10 cellular contexts compared by ENCODE assay signal in the genomic region with DNA sequence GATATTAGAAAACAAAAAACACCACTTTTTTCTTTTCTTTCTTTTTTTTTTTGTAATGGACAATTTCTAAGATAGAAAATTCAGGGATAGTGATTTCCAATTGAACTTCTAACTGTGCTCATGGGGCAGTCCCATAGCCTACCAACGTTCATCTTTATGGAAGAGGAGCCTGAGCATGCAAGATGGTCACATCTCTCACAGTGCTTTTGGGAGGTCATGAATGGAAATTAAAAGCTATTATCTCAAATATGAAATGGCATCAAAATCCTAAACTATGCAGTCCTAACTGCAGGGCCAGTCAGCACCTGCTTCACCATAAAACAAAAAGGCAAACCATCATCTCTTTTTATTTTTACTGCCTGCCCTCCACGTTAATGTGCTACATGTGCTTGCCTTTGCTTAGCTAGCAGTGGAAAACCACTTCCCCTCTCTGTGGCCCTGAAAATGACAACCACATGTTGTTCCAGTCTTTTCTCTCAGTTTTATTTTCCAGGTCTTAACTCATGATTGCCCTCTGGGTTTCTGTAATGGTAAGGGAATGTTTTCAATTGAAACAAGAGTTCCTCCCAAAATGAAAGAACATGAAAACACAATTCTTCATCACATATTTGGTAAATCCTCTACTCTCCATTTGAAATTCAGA. TPM values are rescaled to one million over a fixed set of nuclear protein-coding genes. Genes with fewer than 3 reads are reported as not detected.
DNase-seq lines count a peak whose midpoint lies in the region; ATAC-seq, FAIRE-seq and TF ChIP-seq lines count a peak whose summit lies in the region.
"Had no signal": no experiment of that assay in that cellular context is flagged by ENCODE, and none has a peak within 500 bp of the region (broad histone marks: within the 10 kb centered on the region; RNA-seq: fewer than 3 reads in every experiment).

No MANE protein-coding gene starts in this region.

- H3K4me2 ChIP-seq in GM12878 (ENCODE audit: control insufficient read depth, insufficient read depth): no peak overlapping the region

- H3K4me3 ChIP-seq in GM12878: no peak overlapping the region
- H3K4me3 ChIP-seq: Peyer's patch had no signal

- TF ChIP-seq CTCF in GM12878 (IDR thresholded peaks at IDR 0.05 in 2 of 3, conservative IDR thresholded peaks at IDR 0.05 in 1 of 3; ENCODE audit: control insufficient read depth in 2 of 3, extremely low read depth in 1 of 3, insufficient read depth in 1 of 3, low read depth in 3 of 3, low read length in 3 of 3): no peak

- BruUV-seq in GM12878 (replicated peaks; lab: Mats Ljungman, UMichigan): no TSS peak

- no peaks in the 10 kb centered on the region for H3K79me2 ChIP-seq in GM12878 (ENCODE audit: control insufficient read depth, insufficient read depth, low read length)

- peak; percentile 74 for ATAC-seq in activated CD8-positive, alpha-beta memory T cell treated with anti-CD3 and anti-CD28 coated beads, Interleukin-2, amount 10 ng/mL, durations not matched to agents 7 days and 5 days
- ATAC-seq in HG03571 (IDR thresholded peaks at IDR 0.05; ENCODE audit: unreplicated experiment) (peak; percentile 74), GM12878 (peak; percentile 67), HG02840 (IDR thresholded peaks at IDR 0.05; ENCODE audit: low FRiP score, unreplicated experiment) (no peak), HG02571 (IDR thresholded peaks at IDR 0.05; ENCODE audit: unreplicated experiment) (no peak)
- ATAC-seq in stimulated activated naive CD8-positive, alpha-beta T cell treated with anti-CD3 and anti-CD28 coated beads, Interleukin-15, amount 100 ng/mL, for 72 hours: peak; percentile 58

- CTCF ChIA-PET in activated CD8-positive, alpha-beta memory T cell treated with anti-CD3 and anti-CD28 coated beads, Interleukin-2, amount 10 ng/mL, durations not matched to agents 7 days and 5 days (lab: Charles Lee): interaction anchor here (0.6 to 1.5 kb wide), 5 partner anchors 20 to 120 kb away, joined by 3 to 4 read pairs (median 3); no protein-coding TSS in a partner anchor
- CTCF ChIA-PET in GM12878 (lab: Yijun Ruan, JAX): interaction anchor here (1.1 to 2.5 kb wide), 4 partner anchors 14 to 1134 kb away, joined by 4 to 6 read pairs (median 4); no protein-coding TSS in a partner anchor

- no peak for TF ChIP-seq RAD21 in GM12878 (IDR thresholded peaks at IDR 0.05; ENCODE audit: insufficient read depth, low read depth, low read length)

- peaks cover 2% of the 10 kb centered on the region for H3K9me3 Mint-ChIP-seq in activated CD8-positive, alpha-beta memory T cell treated with anti-CD3 and anti-CD28 coated beads, Interleukin-2, amount 10 ng/mL, durations not matched to agents 7 days and 5 days (ENCODE audit: low read depth)
- H3K9me3 Mint-ChIP-seq in stimulated activated naive CD8-positive, alpha-beta T cell treated with anti-CD3 and anti-CD28 coated beads, Interleukin-15, amount 100 ng/mL, for 72 hours: no peaks in the 10 kb centered on the region

- no peaks in the 10 kb centered on the region for H3K27me3 ChIP-seq in GM12878 (replicated peaks in 1 of 2; ENCODE audit: control insufficient read depth in 2 of 2, insufficient read depth in 2 of 2, low read length in 1 of 2)
- H3K27me3 ChIP-seq: Peyer's patch had no signal

- peak overlapping the region; percentile 61 for H3K27ac Mint-ChIP-seq in activated CD8-positive, alpha-beta memory T cell treated with anti-CD3 and anti-CD28 coated beads, Interleukin-2, amount 10 ng/mL, durations not matched to agents 7 days and 5 days
- no peak overlapping the region for H3K27ac Mint-ChIP-seq in stimulated activated naive CD8-positive, alpha-beta T cell treated with anti-CD3 and anti-CD28 coated beads, Interleukin-15, amount 100 ng/mL, for 72 hours
- H3K27ac Mint-ChIP-seq: brain had no signal

- intact Hi-C loops in GM12878 (cut with micrococcal nuclease; ENCODE audit: unreplicated experiment): no loop called here

- no peaks in the 10 kb centered on the region for H3K27me3 Mint-ChIP-seq in activated CD8-positive, alpha-beta memory T cell treated with anti-CD3 and anti-CD28 coated beads, Interleukin-2, amount 10 ng/mL, durations not matched to agents 7 days and 5 days
- H3K27me3 Mint-ChIP-seq in stimulated activated naive CD8-positive, alpha-beta T cell treated with anti-CD3 and anti-CD28 coated beads, Interleukin-15, amount 100 ng/mL, for 72 hours: no peaks in the 10 kb centered on the region
- H3K27me3 Mint-ChIP-seq: brain had no signal

- in situ Hi-C loops in GM12878 (cut with MboI): no loop called here

- SMC1A ChIA-PET in GM12878 (lab: Charles Lee; ENCODE audit: uncharacterized antibody, unreplicated experiment): interaction anchor here (0.8 to 2.0 kb wide), 5 partner anchors 14 to 311 kb away, joined by 3 to 7 read pairs (median 3); no protein-coding TSS in a partner anchor

- H3K9me3 ChIP-seq in GM12878 (replicated peaks; ENCODE audit: control insufficient read depth, insufficient read depth, low read length): no peaks in the 10 kb centered on the region
- H3K9me3 ChIP-seq: Peyer's patch had no signal

- H3K36me3 Mint-ChIP-seq in activated CD8-positive, alpha-beta memory T cell treated with anti-CD3 and anti-CD28 coated beads, Interleukin-2, amount 10 ng/mL, durations not matched to agents 7 days and 5 days: peaks cover 11% of the 10 kb centered on the region
- H3K36me3 Mint-ChIP-seq: brain had no signal

- no peak overlapping the region for H3K27ac ChIP-seq in GM12878 (ENCODE audit: control insufficient read depth, insufficient read depth)
- H3K27ac ChIP-seq: Peyer's patch had no signal

- RAD21 ChIA-PET in GM12878 (lab: Charles Lee; ENCODE audit: unreplicated experiment): interaction anchor here (0.6 kb wide), 1 partner anchor 536 kb away, joined by 3 read pairs; no protein-coding TSS in a partner anchor

- no peak for TF ChIP-seq POLR2A in GM12878 (IDR thresholded peaks at IDR 0.05; ENCODE audit: low read depth, low read length)

- 0 out of 2 replicates have a peak overlapping the region, but pooled peaks have one; percentile 7 for H2AFZ ChIP-seq in GM12878 (ENCODE audit: control insufficient read depth, low read depth, low read length)

- H3K4me3 Mint-ChIP-seq in activated CD8-positive, alpha-beta memory T cell treated with anti-CD3 and anti-CD28 coated beads, Interleukin-2, amount 10 ng/mL, durations not matched to agents 7 days and 5 days: no peak overlapping the region
- H3K4me3 Mint-ChIP-seq in stimulated activated naive CD8-positive, alpha-beta T cell treated with anti-CD3 and anti-CD28 coated beads, Interleukin-15, amount 100 ng/mL, for 72 hours: peak overlapping the region; percentile 24 to 25
- H3K4me3 Mint-ChIP-seq: brain had no signal

- H4K20me1 ChIP-seq in GM12878 (ENCODE audit: control insufficient read depth, insufficient read depth): no peaks in the 10 kb centered on the region

- no peak for TF ChIP-seq EP300 in GM12878 (IDR thresholded peaks at IDR 0.05; ENCODE audit: borderline replicate concordance in 1 of 2, control insufficient read depth in 1 of 2, low read depth in 2 of 2, low read length in 2 of 2)

- no peaks in the 10 kb centered on the region for H3K36me3 ChIP-seq in GM12878 (ENCODE audit: control insufficient read depth in 2 of 2, insufficient read depth in 2 of 2, low read length in 1 of 2)
- H3K36me3 ChIP-seq: Peyer's patch had no signal

- DNase-seq in activated CD8-positive, alpha-beta memory T cell treated with anti-CD3 and anti-CD28 coated beads, Interleukin-2, amount 10 ng/mL, durations not matched to agents 7 days and 5 days: peak; percentile 65
- DNase-seq in activated CD8-positive, alpha-beta memory T cell treated with anti-CD3 and anti-CD28 coated beads, Interleukin-2, amount 50 U/mL, for 48 hours: no peak
- DNase-seq in GM12878 (ENCODE audit: low read depth, low spot score): peak; percentile 12
- DNase-seq in stimulated activated naive CD8-positive, alpha-beta T cell treated with anti-CD3 and anti-CD28 coated beads, Interleukin-15, amount 100 ng/mL, for 72 hours: no peak
- DNase-seq in NCI-H345 (lab: John Stamatoyannopoulos, UW): no peak

- H3K9ac ChIP-seq in GM12878 (ENCODE audit: control insufficient read depth, insufficient read depth, low read length): no peak overlapping the region

- 0% methylated on average over 2 of the region's 2 CpGs for WGBS in GM12878 (ENCODE audit: insufficient coverage, insufficient replicate concordance, low lambda C conversion rate, missing lambda C conversion rate)

- POLR2A ChIA-PET in GM12878 (lab: Charles Lee): no interaction called here

- peak; percentile 7 for FAIRE-seq in GM12878 (lab: Jason Lieb, UNC)

- H3K4me1 ChIP-seq in GM12878 (ENCODE audit: control insufficient read depth, insufficient read depth, low read length): peaks cover 7% of the 10 kb centered on the region
- H3K4me1 ChIP-seq: Peyer's patch had no signal

- peaks cover 18% of the 10 kb centered on the region for H3K4me1 Mint-ChIP-seq in activated CD8-positive, alpha-beta memory T cell treated with anti-CD3 and anti-CD28 coated beads, Interleukin-2, amount 10 ng/mL, durations not matched to agents 7 days and 5 days
- H3K4me1 Mint-ChIP-seq in stimulated activated naive CD8-positive, alpha-beta T cell treated with anti-CD3 and anti-CD28 coated beads, Interleukin-15, amount 100 ng/mL, for 72 hours: peaks cover 24% of the 10 kb centered on the region
- H3K4me1 Mint-ChIP-seq: brain had no signal

RNA-seq across cellular contexts. Expression of gene IFNB1, which starts 16.7 kb away (rescaled TPM):
- total RNA-seq in activated CD8-positive, alpha-beta memory T cell treated with anti-CD3 and anti-CD28 coated beads, Interleukin-2, amount 10 ng/mL, durations not matched to agents 7 days and 5 days: 1 to 10 TPM; 1.1 to 1.2 TPM
- 0.69 TPM in 1 of 2 replicates, not detected in the other for total RNA-seq in GM12878 (2013; cell fraction: nucleolus; rRNA removed)
- total RNA-seq in GM12878 (2014; rRNA removed) (not detected in 2 replicates), GM12878 (2014; rRNA removed; fragmentation: Illumina TruSeq; extraction: Trizol) (0.18 TPM in 1 of 2 replicates, not detected in the other), GM12878 (2021) (not detected in 2 replicates)
- polyA plus RNA-seq in GM12878 (2011; ENCODE audit: low read depth): not detected
- polyA plus RNA-seq in GM12878 (2011; rRNA removed) (not detected in 2 replicates), GM12878 (2014; fragmentation: Illumina TruSeq; extraction: Trizol) (not detected in 2 replicates), GM12878 (2014; fragmentation: Nextera tagmentation; extraction: Ambion mirVana) (not detected), GM12878 (2014; rRNA removed) (not detected in 2 replicates), GM12878 (2016; fragmentation: Nextera tagmentation; extraction: Ambion mirVana) (not detected)
- 0.15 TPM in 1 of 2 replicates, not detected in the other for polyA plus RNA-seq in GM12878 (2011; cell fraction: cytosol; rRNA removed)
- 0.19 TPM in 1 of 2 replicates, not detected in the other for polyA plus RNA-seq in GM12878 (2011; cell fraction: nucleus; rRNA removed)
- not detected in 2 replicates for polyA plus RNA-seq in GM12878 (2012)
- not detected in 2 replicates for polyA minus RNA-seq in GM12878 (2011; rRNA and poly(A)+ RNA removed)
- not detected in 2 replicates for polyA minus RNA-seq in GM12878 (2011; cell fraction: cytosol; rRNA and poly(A)+ RNA removed)
- not detected in 2 replicates for polyA minus RNA-seq in GM12878 (2011; cell fraction: nucleus; rRNA and poly(A)+ RNA removed)
- total RNA-seq: Peyer's patch had no signal

RNA-seq across cellular contexts. Expression of gene HACD4, which starts 29.6 kb away (rescaled TPM):
- total RNA-seq in activated CD8-positive, alpha-beta memory T cell treated with anti-CD3 and anti-CD28 coated beads, Interleukin-2, amount 10 ng/mL, durations not matched to agents 7 days and 5 days: 10 to 100 TPM; 10.1 to 12.9 TPM
- total RNA-seq in GM12878 (2013; cell fraction: nucleolus; rRNA removed): 30.8 and 33.4 TPM in 2 replicates
- total RNA-seq in GM12878 (2014; rRNA removed) (7.5 and 9.5 TPM in 2 replicates), GM12878 (2014; rRNA removed; fragmentation: Illumina TruSeq; extraction: Trizol) (7.1 and 7.2 TPM in 2 replicates), GM12878 (2021) (5.1 and 5.8 TPM in 2 replicates)
- polyA plus RNA-seq in GM12878 (2011; ENCODE audit: low read depth): 2.5 TPM
- polyA plus RNA-seq in GM12878 (2011; rRNA removed) (7.6 and 10.8 TPM in 2 replicates), GM12878 (2014; fragmentation: Illumina TruSeq; extraction: Trizol) (7.1 and 10.3 TPM in 2 replicates), GM12878 (2014; fragmentation: Nextera tagmentation; extraction: Ambion mirVana) (1 to 10 TPM; 3.2 to 3.3 TPM), GM12878 (2014; rRNA removed) (4.2 and 5.5 TPM in 2 replicates), GM12878 (2016; fragmentation: Nextera tagmentation; extraction: Ambion mirVana) (1 to 10 TPM; 4.7 to 4.8 TPM)
- 3.2 and 3.7 TPM in 2 replicates for polyA plus RNA-seq in GM12878 (2011; cell fraction: cytosol; rRNA removed)
- polyA plus RNA-seq in GM12878 (2011; cell fraction: nucleus; rRNA removed): 3.6 and 4.5 TPM in 2 replicates
- 4.4 and 4.5 TPM in 2 replicates for polyA plus RNA-seq in GM12878 (2012)
- 7.9 and 8.6 TPM in 2 replicates for polyA minus RNA-seq in GM12878 (2011; rRNA and poly(A)+ RNA removed)
- polyA minus RNA-seq in GM12878 (2011; cell fraction: cytosol; rRNA and poly(A)+ RNA removed): 1.3 and 1.9 TPM in 2 replicates
- polyA minus RNA-seq in GM12878 (2011; cell fraction: nucleus; rRNA and poly(A)+ RNA removed): 6.4 and 7.6 TPM in 2 replicates

Comparison
In these comparisons a context has a peak if more than half of its experiments do, and no peak if none do; other contexts are left out.
1. DNase-seq: peak in activated CD8-positive, alpha-beta memory T cell treated with anti-CD3 and anti-CD28 coated beads, Interleukin-2, amount 10 ng/mL, durations not matched to agents 7 days and 5 days (single experiment) and GM12878 (single experiment); none in activated CD8-positive, alpha-beta memory T cell treated with anti-CD3 and anti-CD28 coated beads, Interleukin-2, amount 50 U/mL, for 48 hours (single experiment), stimulated activated naive CD8-positive, alpha-beta T cell treated with anti-CD3 and anti-CD28 coated beads, Interleukin-15, amount 100 ng/mL, for 72 hours (0 of 2) and NCI-H345 (single experiment).
2. ATAC-seq: peak in activated CD8-positive, alpha-beta memory T cell treated with anti-CD3 and anti-CD28 coated beads, Interleukin-2, amount 10 ng/mL, durations not matched to agents 7 days and 5 days (single experiment), HG03571 (single experiment), GM12878 (single experiment) and stimulated activated naive CD8-positive, alpha-beta T cell treated with anti-CD3 and anti-CD28 coated beads, Interleukin-15, amount 100 ng/mL, for 72 hours (single experiment); none in HG02840 (single experiment) and HG02571 (single experiment).